In the genomic region with DNA sequence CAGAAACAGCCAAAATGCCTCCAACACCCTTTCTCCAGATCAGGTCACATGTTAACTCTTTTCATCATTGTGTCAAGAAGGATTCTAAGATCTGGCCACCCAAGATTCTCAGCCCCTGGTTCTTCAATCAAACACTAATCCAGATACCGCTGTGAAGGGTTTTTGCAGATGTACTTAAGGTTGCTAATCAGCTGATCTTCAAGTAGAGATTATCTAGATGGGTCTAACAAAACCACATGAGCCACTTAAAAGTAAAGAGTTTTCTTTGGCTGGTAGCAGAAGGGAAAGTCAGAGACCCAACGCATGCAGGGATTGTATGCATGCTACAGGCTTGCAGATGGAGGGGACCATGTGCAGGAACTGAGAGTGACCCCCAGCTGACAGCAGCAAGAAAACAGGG, we compare ENCODE assay signal across 33 cellular contexts.
"Had no signal": no experiment of that assay in that cellular context is flagged by ENCODE, and none has a peak within 500 bp of the region (broad histone marks: within the 10 kb centered on the region; RNA-seq: fewer than 3 reads in every experiment).

No MANE protein-coding gene starts in this region.

- H3K4me1 Mint-ChIP-seq: activated B cell treated with CpG ODN at 0.5 μM for 24 hours; activated CD8-positive, alpha-beta memory T cell treated with anti-CD3 and anti-CD28 coated beads, Interleukin-2, amount 10 ng/mL, durations not matched to agents 7 days and 5 days; activated naive CD4-positive, alpha-beta T cell treated with anti-CD3 and anti-CD28 coated beads, Interleukin-2, amount 50 U/mL, for 24 hours; activated naive CD8-positive, alpha-beta T cell treated with anti-CD3 and anti-CD28 coated beads for 36 hours; activated naive CD8-positive, alpha-beta T cell treated with anti-CD3 and anti-CD28 coated beads, Interleukin-2, amount 50 U/mL, for 24 hours had no signal

- DNase-seq: activated B cell treated with CpG ODN at 0.5 μM for 24 hours; activated CD4-positive, alpha-beta T cell treated with anti-CD3 and anti-CD28 coated beads for 48 hours; activated CD4-positive, alpha-beta T cell treated with anti-CD3 and anti-CD28 coated beads, Interleukin-2, amount 50 U/mL, for 1 hour; activated CD4-positive, alpha-beta T cell treated with anti-CD3 and anti-CD28 coated beads, Interleukin-2, amount 50 U/mL, for 48 hours; activated CD8-positive, alpha-beta memory T cell treated with anti-CD3 and anti-CD28 coated beads, Interleukin-2, amount 10 ng/mL, durations not matched to agents 7 days and 5 days; activated CD8-positive, alpha-beta memory T cell treated with anti-CD3 and anti-CD28 coated beads, Interleukin-2, amount 50 U/mL, for 4 hours; activated CD8-positive, alpha-beta T cell treated with anti-CD3 and anti-CD28 coated beads, Interleukin-2, amount 10 ng/mL, durations not matched to agents 7 days and 5 days; activated effector memory CD4-positive, alpha-beta T cell treated with anti-CD3 and anti-CD28 coated beads, Interleukin-2, amount 50 U/mL, for 16 hours; activated naive CD4-positive, alpha-beta T cell treated with anti-CD3 and anti-CD28 coated beads for 36 hours; activated naive CD8-positive, alpha-beta T cell treated with anti-CD3 and anti-CD28 coated beads for 36 hours; activated naive CD8-positive, alpha-beta T cell treated with anti-CD3 and anti-CD28 coated beads, Interleukin-2, amount 50 U/mL, for 24 hours; activated T-cell treated with anti-CD3 and anti-CD28 coated beads, Interleukin-2, amount 50 U/mL, for 1 hour; activated T-cell treated with anti-CD3 and anti-CD28 coated beads, Interleukin-2, amount 50 U/mL, for 48 hours; adrenal gland; amygdala; aorta; body of pancreas; caudate nucleus; cortex of kidney; dermis blood vessel endothelial cell; effector CD8-positive, alpha-beta T cell; esophagus squamous epithelium; foreskin melanocyte; heart right ventricle; T-helper 17 cell; T1000; WERI-Rb-1 had no signal

- H3K9me3 Mint-ChIP-seq: activated naive CD4-positive, alpha-beta T cell treated with anti-CD3 and anti-CD28 coated beads for 36 hours; activated naive CD4-positive, alpha-beta T cell treated with anti-CD3 and anti-CD28 coated beads, Interleukin-2, amount 50 U/mL, for 24 hours; activated naive CD8-positive, alpha-beta T cell treated with anti-CD3 and anti-CD28 coated beads, Interleukin-2, amount 50 U/mL, for 24 hours had no signal

- H3K4me3 Mint-ChIP-seq: activated B cell treated with CpG ODN at 0.5 μM for 24 hours; activated CD8-positive, alpha-beta memory T cell treated with anti-CD3 and anti-CD28 coated beads, Interleukin-2, amount 10 ng/mL, durations not matched to agents 7 days and 5 days; activated CD8-positive, alpha-beta T cell treated with anti-CD3 and anti-CD28 coated beads, Interleukin-2, amount 10 ng/mL, durations not matched to agents 7 days and 5 days; activated naive CD4-positive, alpha-beta T cell treated with anti-CD3 and anti-CD28 coated beads for 36 hours; activated naive CD4-positive, alpha-beta T cell treated with anti-CD3 and anti-CD28 coated beads, Interleukin-2, amount 50 U/mL, for 24 hours; activated naive CD8-positive, alpha-beta T cell treated with anti-CD3 and anti-CD28 coated beads for 36 hours; activated naive CD8-positive, alpha-beta T cell treated with anti-CD3 and anti-CD28 coated beads, Interleukin-2, amount 50 U/mL, for 24 hours; activated T-helper 1 cell treated with anti-CD3 and anti-CD28 coated beads, Interleukin-12 subunit alpha, Interleukin-12 subunit beta, Interleukin-2, Interleukin-4 antibody, amounts not matched to agents 30 ng/mL and 10 ng/mL and 1 ng/mL, durations not matched to agents 14 hours and 24 hours and 36 hours; T-helper 17 cell; T-helper 2 cell treated with Interferon-gamma antibody and Interleukin-4, amounts not matched to agents 5 μg/mL and 100 μg/mL, for 36 hours had no signal

- H3K27ac Mint-ChIP-seq: activated B cell treated with CpG ODN at 0.5 μM for 24 hours; activated CD8-positive, alpha-beta memory T cell treated with anti-CD3 and anti-CD28 coated beads, Interleukin-2, amount 10 ng/mL, durations not matched to agents 7 days and 5 days; activated CD8-positive, alpha-beta T cell treated with anti-CD3 and anti-CD28 coated beads, Interleukin-2, amount 10 ng/mL, durations not matched to agents 7 days and 5 days; activated naive CD4-positive, alpha-beta T cell treated with anti-CD3 and anti-CD28 coated beads for 36 hours; activated naive CD4-positive, alpha-beta T cell treated with anti-CD3 and anti-CD28 coated beads, Interleukin-2, amount 50 U/mL, for 24 hours; activated naive CD8-positive, alpha-beta T cell treated with anti-CD3 and anti-CD28 coated beads for 36 hours; activated naive CD8-positive, alpha-beta T cell treated with anti-CD3 and anti-CD28 coated beads, Interleukin-2, amount 50 U/mL, for 24 hours; activated T-helper 1 cell treated with anti-CD3 and anti-CD28 coated beads, Interleukin-12 subunit alpha, Interleukin-12 subunit beta, Interleukin-2, Interleukin-4 antibody, amounts not matched to agents 30 ng/mL and 10 ng/mL and 1 ng/mL, durations not matched to agents 14 hours and 24 hours and 36 hours; activated T-helper 2 cell treated with anti-CD3 and anti-CD28 coated beads, Interferon-gamma antibody, Interleukin-2, Interleukin-4, amounts not matched to agents 10 μg/mL and 5 μg/mL and 100 μg/mL, durations not matched to agents 14 hours and 24 hours and 36 hours; T-helper 17 cell; T-helper 2 cell treated with Interferon-gamma antibody and Interleukin-4, amounts not matched to agents 5 μg/mL and 100 μg/mL, for 36 hours had no signal

- H3K36me3 Mint-ChIP-seq: activated CD8-positive, alpha-beta memory T cell treated with anti-CD3 and anti-CD28 coated beads, Interleukin-2, amount 10 ng/mL, durations not matched to agents 7 days and 5 days; activated naive CD4-positive, alpha-beta T cell treated with anti-CD3 and anti-CD28 coated beads, Interleukin-2, amount 50 U/mL, for 24 hours; activated naive CD8-positive, alpha-beta T cell treated with anti-CD3 and anti-CD28 coated beads for 36 hours had no signal

- H3K4me3 ChIP-seq: adrenal gland, body of pancreas, esophagus squamous epithelium, gastroesophageal sphincter, heart right ventricle had no signal

- ATAC-seq: activated CD4-positive, CD25-positive, alpha-beta regulatory T cell treated with anti-CD3 and anti-CD28 coated beads, Interleukin-2, amount 50 U/mL, for 24 hours; activated CD8-positive, alpha-beta memory T cell treated with anti-CD3 and anti-CD28 coated beads, Interleukin-2, amount 10 ng/mL, durations not matched to agents 7 days and 5 days; activated CD8-positive, alpha-beta T cell treated with anti-CD3 and anti-CD28 coated beads, Interleukin-2, amount 10 ng/mL, durations not matched to agents 7 days and 5 days; activated naive CD8-positive, alpha-beta T cell treated with anti-CD3 and anti-CD28 coated beads, Interleukin-2, amount 50 U/mL, for 24 hours; body of pancreas; gastroesophageal sphincter; heart right ventricle; T-helper 17 cell had no signal
